In genomic region chr1:204664251-204664650, GRCh38 we compare ENCODE assay signal across 1 cellular context.
TF ChIP-seq lines count a peak whose summit lies in the region.

No MANE protein-coding gene starts in this region.

TF ChIP-seq in SK-N-SH, 30 proteins besides CTCF, POLR2A, EP300 and RAD21 (continued from another document):
- TF ChIP-seq PBX3 (IDR thresholded peaks at IDR 0.05) (no peak), MXI1 (IDR thresholded peaks at IDR 0.05; ENCODE audit: low read depth, low read length) (no peak), GATA2 (CRISPR knock-in tag; IDR thresholded peaks at IDR 0.05) (no peak)
